ENCODE assay signal across 8 cellular contexts in genomic region chr3:126245811-126246727, GRCh38.
A peak's percentile ranks its signal among the peaks of the same experiment; 100 is the strongest.
DNase-seq lines count a peak whose midpoint lies in the region; ATAC-seq, FAIRE-seq and TF ChIP-seq lines count a peak whose summit lies in the region.

No MANE protein-coding gene starts in this region.

- H2BK12ac ChIP-seq in mesenchymal stem cell (ENCODE audit: low read length in 2 of 2), result no peak overlapping the region

- H3K27ac ChIP-seq in A549 (no peak overlapping the region), colonic mucosa (no peak overlapping the region), mesenchymal stem cell (ENCODE audit: low read length, poor library complexity, severe bottlenecking) (no peak overlapping the region)

- H3K27me3 ChIP-seq in colonic mucosa (no peaks in the 10 kb centered on the region), mesenchymal stem cell (ENCODE audit: control insufficient read depth in 1 of 2, insufficient read depth in 1 of 2, low read length in 2 of 2) (peaks cover 10 to 12% of the 10 kb centered on the region in 2 experiments)

- WGBS in A549 (ENCODE audit: missing lambda C conversion rate), result 29% methylated on average over 13 of the region's 14 CpGs
- 64% methylated on average over 14 of the region's 14 CpGs for WGBS in mesenchymal stem cell

- ATAC-seq in A549 (peak; percentile 89 to 95), HG03457 (IDR thresholded peaks at IDR 0.05; ENCODE audit: unreplicated experiment) (no peak), HG03139 (IDR thresholded peaks at IDR 0.05; ENCODE audit: unreplicated experiment) (no peak), HG03135 (IDR thresholded peaks at IDR 0.05; ENCODE audit: unreplicated experiment) (no peak)

- CTCF ChIA-PET in A549 (lab: Yijun Ruan, JAX), result interaction anchor here (0.6 to 2.8 kb wide), 13 partner anchors 10 to 150 kb away, joined by 3 to 11 read pairs (median 3); partner anchors contain the start of gene KLF15

- peak; percentile 58 to 62 for TF ChIP-seq RAD21 in A549 (conservative IDR thresholded peaks at IDR 0.05 in 1 of 2, IDR thresholded peaks at IDR 0.05 in 1 of 2)

- H3K18ac ChIP-seq in mesenchymal stem cell (ENCODE audit: low read depth in 1 of 2, low read length in 2 of 2), result no peak overlapping the region

- no peak overlapping the region for H2BK5ac ChIP-seq in mesenchymal stem cell (ENCODE audit: low read depth, low read length, poor library complexity, severe bottlenecking)

- DNase-seq in A549 (ENCODE audit: low read depth in 1 of 2, low spot score in 1 of 2), result peak; percentile 33 to 54
- DNase-seq in NOMO-1 (lab: John Stamatoyannopoulos, UW; ENCODE audit: unreplicated experiment in 2 of 2), result peak; percentile 17 to 42
- DNase-seq in colonic mucosa, result peak; percentile 53
- peak; percentile 65 for DNase-seq in mesenchymal stem cell

- TF ChIP-seq CTCF in A549 (IDR thresholded peaks at IDR 0.05), result peak; percentile 67
- peak; percentile 38; the same call in 1 of the 2 replicates for TF ChIP-seq CTCF in GM12875 (IDR thresholded peaks at IDR 0.05; ENCODE audit: borderline replicate concordance, insufficient read depth, low read depth, low read length)
- TF ChIP-seq CTCF in colonic mucosa (IDR thresholded peaks at IDR 0.05), result no peak

- H3K4ac ChIP-seq in mesenchymal stem cell (ENCODE audit: low read depth in 1 of 2, low read length in 2 of 2), result no peak overlapping the region

- H3K9ac ChIP-seq in colonic mucosa (ENCODE audit: low read depth in 2 of 2, low read length in 2 of 2), result no peak overlapping the region
- H3K9ac ChIP-seq in mesenchymal stem cell (ENCODE audit: low read length), result no peak overlapping the region

- H3K4me3 ChIP-seq in A549, result no peak overlapping the region
- H3K4me3 ChIP-seq in GM12875 (ENCODE audit: low read depth, low read length), result no peak overlapping the region
- H3K4me3 ChIP-seq in colonic mucosa, result no peak overlapping the region
- no peak overlapping the region for H3K4me3 ChIP-seq in mesenchymal stem cell (ENCODE audit: insufficient read depth in 1 of 2, low read depth in 1 of 2, low read length in 2 of 2)

- H3K23ac ChIP-seq in mesenchymal stem cell (ENCODE audit: low read length in 2 of 2), result no peak overlapping the region

- H3K36me3 ChIP-seq in colonic mucosa (no peaks in the 10 kb centered on the region), mesenchymal stem cell (ENCODE audit: control insufficient read depth in 1 of 2, insufficient read depth in 2 of 2, low read depth in 1 of 2, low read length in 2 of 2) (no peaks in the 10 kb centered on the region)

- peak overlapping the region; percentile 37 for H4K91ac ChIP-seq in mesenchymal stem cell (ENCODE audit: low read length)

- TF ChIP-seq EP300 in A549 (IDR thresholded peaks at IDR 0.05), result no peak

- TF ChIP-seq POLR2A in A549 (IDR thresholded peaks at IDR 0.05; ENCODE audit: low read length), result no peak

- H3K4me1 ChIP-seq in A549, result no peaks in the 10 kb centered on the region
- H3K4me1 ChIP-seq in colonic mucosa, result no peaks in the 10 kb centered on the region
- H3K4me1 ChIP-seq in mesenchymal stem cell (ENCODE audit: control insufficient read depth, insufficient read depth, low read depth, low read length), result peaks cover 1% of the 10 kb centered on the region

- no peak overlapping the region for H2AK5ac ChIP-seq in mesenchymal stem cell (ENCODE audit: low read length, severe bottlenecking)

- H4K8ac ChIP-seq in mesenchymal stem cell (ENCODE audit: low read length), result no peak overlapping the region

- no peaks in the 10 kb centered on the region for H3K79me1 ChIP-seq in mesenchymal stem cell (replicated peaks; ENCODE audit: low read length, poor library complexity, severe bottlenecking)

- POLR2A ChIA-PET in A549 (lab: Yijun Ruan, JAX), result no interaction called here

- no peak overlapping the region for H2AFZ ChIP-seq in mesenchymal stem cell (ENCODE audit: low read depth, low read length)

- H3K4me2 ChIP-seq in A549 (peak overlapping the region; percentile 53), mesenchymal stem cell (ENCODE audit: low read length, poor library complexity, severe bottlenecking) (no peak overlapping the region)

- H3K14ac ChIP-seq in mesenchymal stem cell (ENCODE audit: low read length in 2 of 2), result no peak overlapping the region

- no peak overlapping the region for H2BK15ac ChIP-seq in mesenchymal stem cell (ENCODE audit: low read depth, poor library complexity, severe bottlenecking)

- H2BK120ac ChIP-seq in mesenchymal stem cell (ENCODE audit: low read depth, low read length), result no peak overlapping the region

- no peak for FAIRE-seq in A549 (lab: Jason Lieb, UNC)

- intact Hi-C loops in colonic mucosa (cut with DNase I), result loop anchor here (10.0 kb wide), 1 partner anchor 111 kb away; no protein-coding TSS in a partner anchor

- H3K9me3 ChIP-seq in A549 (no peaks in the 10 kb centered on the region), colonic mucosa (no peaks in the 10 kb centered on the region), mesenchymal stem cell (ENCODE audit: control insufficient read depth, low read length) (peaks cover 5% of the 10 kb centered on the region)

TF ChIP-seq in A549, 52 proteins besides CTCF, POLR2A, EP300 and RAD21:
- TF ChIP-seq FOSL2 (IDR thresholded peaks at IDR 0.05), result no peak
- TF ChIP-seq FOSL2 (CRISPR knock-in tag; IDR thresholded peaks at IDR 0.05), result no peak
- TF ChIP-seq, protein P1, sequence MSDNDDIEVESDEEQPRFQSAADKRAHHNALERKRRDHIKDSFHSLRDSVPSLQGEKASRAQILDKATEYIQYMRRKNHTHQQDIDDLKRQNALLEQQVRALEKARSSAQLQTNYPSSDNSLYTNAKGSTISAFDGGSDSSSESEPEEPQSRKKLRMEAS (IDR thresholded peaks at IDR 0.05), result no peak
- no peak for TF ChIP-seq MYC (IDR thresholded peaks at IDR 0.05; ENCODE audit: borderline replicate concordance, low read length)
- TF ChIP-seq SMC3 (IDR thresholded peaks at IDR 0.05), result peak; percentile 62; the same call in 2 of the 3 replicates
- peak; percentile 40 for TF ChIP-seq MAFK (IDR thresholded peaks at IDR 0.05; ENCODE audit: partially characterized antibody)
TF ChIP-seq in A549: peak in this region for 2.

Comparison
In these comparisons a context has a peak if more than half of its experiments do, and no peak if none do; other contexts are left out.
1. ATAC-seq: peak in A549 (2 of 2); none in HG03457 (single experiment), HG03139 (single experiment) and HG03135 (single experiment).
2. Peak in every context shown above with its lines, with median percentiles within 50 percentile points of each other: DNase-seq.